In genomic region chr10:120735773-120736371, GRCh38 we compare ENCODE assay signal across 8 cellular contexts.
A peak's percentile ranks its signal among the peaks of the same experiment; 100 is the strongest.
DNase-seq lines count a peak whose midpoint lies in the region; ATAC-seq, FAIRE-seq and TF ChIP-seq lines count a peak whose summit lies in the region.

No MANE protein-coding gene starts in this region.

- TF ChIP-seq CTCF in heart right ventricle (IDR thresholded peaks at IDR 0.05) (peak; percentile 22 to 69 (median 54)), LNCAP (IDR thresholded peaks at IDR 0.05) (peak; percentile 80), kidney (IDR thresholded peaks at IDR 0.05; ENCODE audit: borderline replicate concordance, extremely low read depth, insufficient read depth) (peak; percentile 63)
- TF ChIP-seq CTCF in activated CD8-positive, alpha-beta T cell treated with anti-CD3 and anti-CD28 coated beads for 36 hours (IDR thresholded peaks at IDR 0.05) = peak; percentile 78

- no peak overlapping the region for H3K27ac Mint-ChIP-seq in activated CD8-positive, alpha-beta T cell treated with anti-CD3 and anti-CD28 coated beads for 36 hours

- 56% methylated on average over 5 of the region's 5 CpGs for WGBS in heart right ventricle, 2 donors

- H3K4me3 Mint-ChIP-seq in activated CD8-positive, alpha-beta T cell treated with anti-CD3 and anti-CD28 coated beads for 36 hours = no peak overlapping the region
- no peak overlapping the region for H3K4me3 Mint-ChIP-seq in activated T-cell treated with anti-CD3 and anti-CD28 coated beads, Interleukin-2, amount 50 U/mL, for 4 hours

- no peak for ATAC-seq in heart right ventricle
- peak; percentile 35 for ATAC-seq in activated CD8-positive, alpha-beta T cell treated with anti-CD3 and anti-CD28 coated beads for 36 hours
- ATAC-seq in activated T-cell treated with anti-CD3 and anti-CD28 coated beads, Interleukin-2, amount 50 U/mL, for 4 hours = no peak

- no peak overlapping the region for H3K4me3 ChIP-seq in heart right ventricle
- H3K4me3 ChIP-seq in kidney (ENCODE audit: low read length in 2 of 2) = no peak overlapping the region

- no peaks in the 10 kb centered on the region for H3K9me3 Mint-ChIP-seq in activated CD8-positive, alpha-beta T cell treated with anti-CD3 and anti-CD28 coated beads for 36 hours
- H3K9me3 Mint-ChIP-seq in activated T-cell treated with anti-CD3 and anti-CD28 coated beads, Interleukin-2, amount 50 U/mL, for 4 hours = no peaks in the 10 kb centered on the region

- FAIRE-seq in kidney (lab: Jason Lieb, UNC) = peak; percentile 33

- H3K4me1 ChIP-seq in heart right ventricle = no peaks in the 10 kb centered on the region
- no peaks in the 10 kb centered on the region for H3K4me1 ChIP-seq in kidney (ENCODE audit: control insufficient read depth in 1 of 2, insufficient read depth in 1 of 2, low read depth in 1 of 2, low read length in 2 of 2)

- POLR2A ChIA-PET in activated CD8-positive, alpha-beta T cell treated with anti-CD3 and anti-CD28 coated beads for 36 hours (lab: Charles Lee) = no interaction called here

- CTCF ChIA-PET in activated CD8-positive, alpha-beta T cell treated with anti-CD3 and anti-CD28 coated beads for 36 hours (lab: Charles Lee) = interaction anchor here (0.6 to 2.0 kb wide), 9 partner anchors 8 to 313 kb away, joined by 3 to 6 read pairs (median 4); no protein-coding TSS in a partner anchor

- no peak for DNase-seq in heart right ventricle
- no peak for DNase-seq in cardiac septum (ENCODE audit: low spot score)
- DNase-seq in activated CD8-positive, alpha-beta T cell treated with anti-CD3 and anti-CD28 coated beads for 36 hours = no peak
- DNase-seq in kidney = no peak
- no peak for DNase-seq in retina
- no peak for DNase-seq in activated T-cell treated with anti-CD3 and anti-CD28 coated beads, Interleukin-2, amount 50 U/mL, for 4 hours
- DNase-seq in activated CD8-positive, alpha-beta memory T cell treated with anti-CD3 and anti-CD28 coated beads for 24 hours = no peak

- peaks cover 0 to 20% (median 13%) of the 10 kb centered on the region in 7 donors for H3K27me3 ChIP-seq in heart right ventricle

- no peak overlapping the region for H3K9ac ChIP-seq in kidney (ENCODE audit: low read length in 2 of 2)

- H3K4me1 Mint-ChIP-seq in activated CD8-positive, alpha-beta T cell treated with anti-CD3 and anti-CD28 coated beads for 36 hours (ENCODE audit: low read depth) = no peaks in the 10 kb centered on the region
- H3K4me1 Mint-ChIP-seq in activated T-cell treated with anti-CD3 and anti-CD28 coated beads, Interleukin-2, amount 50 U/mL, for 4 hours (ENCODE audit: low read depth) = no peaks in the 10 kb centered on the region

- H3K36me3 Mint-ChIP-seq in activated CD8-positive, alpha-beta T cell treated with anti-CD3 and anti-CD28 coated beads for 36 hours (ENCODE audit: low read depth) = no peaks in the 10 kb centered on the region
- no peaks in the 10 kb centered on the region for H3K36me3 Mint-ChIP-seq in activated T-cell treated with anti-CD3 and anti-CD28 coated beads, Interleukin-2, amount 50 U/mL, for 4 hours (ENCODE audit: insufficient read depth)

- intact Hi-C loops in heart right ventricle (cut with DNase I) (loop anchor here in 2 of 10 donors (5.0 kb wide), 1 partner anchor 314 kb away; no protein-coding TSS in a partner anchor), cardiac septum (cut with DNase I) (no loop called here), kidney (cut with DNase I) (no loop called here)
- intact Hi-C loops in activated CD8-positive, alpha-beta T cell treated with anti-CD3 and anti-CD28 coated beads for 36 hours (cut with micrococcal nuclease) = loop anchor here (5.0 kb wide), 1 partner anchor 314 kb away; no protein-coding TSS in a partner anchor

- peaks cover 8% of the 10 kb centered on the region for H3K27me3 Mint-ChIP-seq in activated CD8-positive, alpha-beta T cell treated with anti-CD3 and anti-CD28 coated beads for 36 hours
- H3K27me3 Mint-ChIP-seq in activated T-cell treated with anti-CD3 and anti-CD28 coated beads, Interleukin-2, amount 50 U/mL, for 4 hours (ENCODE audit: low read depth) = peaks cover 5% of the 10 kb centered on the region

- H3K36me3 ChIP-seq in heart right ventricle = no peaks in the 10 kb centered on the region
- H3K36me3 ChIP-seq in kidney (ENCODE audit: control insufficient read depth in 1 of 2, insufficient read depth in 2 of 2, low read length in 2 of 2) = no peaks in the 10 kb centered on the region

- H3K9me3 ChIP-seq in heart right ventricle (no peaks in the 10 kb centered on the region), kidney (ENCODE audit: control insufficient read depth in 1 of 2, low read length in 2 of 2) (no peaks in the 10 kb centered on the region)

- H3K27ac ChIP-seq in heart right ventricle = no peak overlapping the region
- H3K27ac ChIP-seq in kidney (ENCODE audit: low read depth in 2 of 2, low read length in 2 of 2) = no peak overlapping the region
